ENCODE assay signal across 34 cellular contexts in genomic region chr3:65305836-65306235, GRCh38.
"Had no signal": no experiment of that assay in that cellular context is flagged by ENCODE, and none has a peak within 500 bp of the region (broad histone marks: within the 10 kb centered on the region; RNA-seq: fewer than 3 reads in every experiment).

No MANE protein-coding gene starts in this region.

- H3K4me3 ChIP-seq: MG63 had no signal

- H3K36me3 ChIP-seq: MG63 had no signal

- H3K9me3 ChIP-seq: MG63 had no signal

- DNase-seq: Karpas-422, Kasumi-1, MG63, MM.1S, MV-4-11, NCI-H1048, NCI-H1092, NCI-H1092 treated with DMSO at 0.1 percent for 48 hours, NCI-H1105, NCI-H1105 treated with DMSO at 0.1 percent for 48 hours, NCI-H1417, NCI-H1417 treated with DMSO at 0.1 percent for 48 hours, NCI-H1436, NCI-H1436 treated with DMSO at 0.1 percent for 48 hours, NCI-H146, NCI-H1694, NCI-H1694 treated with DMSO at 0.1 percent for 48 hours, NCI-H187, NCI-H187 treated with DMSO at 0.1 percent for 48 hours, NCI-H1930, NCI-H2029, NCI-H2029 treated with DMSO at 0.1 percent for 48 hours, NCI-H2081, NCI-H2081 treated with DMSO at 0.1 percent for 48 hours, NCI-H2107, NCI-H2171, NCI-H2171 treated with DMSO at 0.1 percent for 48 hours, NCI-H2227 treated with DMSO at 0.1 percent for 48 hours, NCI-H226, NCI-H345, NCI-H446, NCI-H446 treated with DMSO at 0.1 percent for 48 hours, NCI-H510A, NCI-H510A treated with DMSO at 0.1 percent for 48 hours had no signal

- H3K27me3 ChIP-seq: MG63 had no signal
